8 cellular contexts compared by ENCODE assay signal in the genomic region with DNA sequence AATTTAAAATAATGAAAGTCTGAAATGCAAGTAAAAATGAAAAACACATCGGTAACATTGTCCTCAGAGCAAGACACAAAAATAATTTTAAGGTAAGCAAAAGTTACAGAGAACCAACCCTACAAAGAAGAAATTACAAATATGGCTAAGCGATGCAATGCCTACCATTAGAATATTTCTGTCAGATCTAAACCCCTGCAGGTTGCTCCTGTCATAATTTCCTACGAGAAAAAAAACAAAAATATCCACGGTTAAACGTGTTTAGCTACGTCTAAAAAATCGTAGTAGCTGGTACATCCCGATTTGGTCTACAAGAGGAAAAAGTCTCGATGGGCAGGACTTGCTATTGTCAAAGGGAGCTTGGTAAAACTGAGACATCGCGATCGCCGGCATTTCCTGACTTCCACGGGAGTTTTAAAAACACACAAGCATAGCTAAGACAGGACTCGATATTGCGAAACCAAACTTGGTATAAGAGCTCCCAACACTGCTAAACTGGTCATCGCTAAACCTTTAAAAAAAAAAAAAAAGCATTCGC. TPM values are rescaled to one million over a fixed set of nuclear protein-coding genes. Genes with fewer than 3 reads are reported as not detected.
DNase-seq lines count a peak whose midpoint lies in the region; ATAC-seq and TF ChIP-seq lines count a peak whose summit lies in the region.

No MANE protein-coding gene starts in this region.

- H3K27ac ChIP-seq in psoas muscle, result peak overlapping the region; percentile 96

- H3K4me1 ChIP-seq in psoas muscle, result peaks cover 35% of the 10 kb centered on the region

- H3K27me3 ChIP-seq in psoas muscle (ENCODE audit: insufficient read depth in 3 of 3, low read length in 2 of 3), result no peaks in the 10 kb centered on the region

- H3K9me3 ChIP-seq in psoas muscle, result no peaks in the 10 kb centered on the region

- H3K36me3 ChIP-seq in psoas muscle (ENCODE audit: insufficient read depth in 1 of 2, low read depth in 1 of 2), result no peaks in the 10 kb centered on the region

- H3K4me3 ChIP-seq in psoas muscle, result peak overlapping the region; percentile 75

- WGBS in psoas muscle, 3 donors, result 2 to 5% (median 3%) methylated on average over 18 of the region's 18 CpGs

- intact Hi-C loops in psoas muscle (cut with DNase I), result loop anchor here in 1 of 2 donors (2.0 to 5.0 kb wide), 4 partner anchors 34 to 132 kb away; no protein-coding TSS in a partner anchor

- ATAC-seq in psoas muscle (peak in 1 of 4 donors; percentile 0), HG02798 (IDR thresholded peaks at IDR 0.05; ENCODE audit: poor library complexity, unreplicated experiment) (no peak), GM21619 (IDR thresholded peaks at IDR 0.05; ENCODE audit: unreplicated experiment) (no peak)

- TF ChIP-seq CTCF in psoas muscle (IDR thresholded peaks at IDR 0.05), result no peak

- DNase-seq in DMS79 (lab: John Stamatoyannopoulos, UW) (peak; percentile 36), NCI-H1694 treated with DMSO at 0.1 percent for 48 hours (lab: John Stamatoyannopoulos, UW) (peak; percentile 83), germinal center (ENCODE audit: low spot score) (peak; percentile 10), psoas muscle (peak; percentile 31 to 64), NCI-H187 treated with DMSO at 0.1 percent for 48 hours (lab: John Stamatoyannopoulos, UW) (no peak)
- DNase-seq in activated effector memory CD4-positive, alpha-beta T cell treated with anti-CD3 and anti-CD28 coated beads, Interleukin-2, amount 50 U/mL, for 16 hours, result peak; percentile 73

RNA-seq across cellular contexts. Expression of a gene that starts 1.1 kb away (rescaled TPM):
- 1 to 10 TPM in 1 of 4 donors, under 1 TPM in 3; 0.46 to 1.6 (median 0.78) TPM for total RNA-seq in psoas muscle
- polyA plus RNA-seq in psoas muscle, result 1 to 10 TPM in 2 of 3 donors, under 1 TPM in 1; 0.66 to 2.7 (median 1.8) TPM
